Comparison of ENCODE assay signal across 19 cellular contexts in genomic region chr5:140135127-140135526, GRCh38. TPM values are rescaled to one million over a fixed set of nuclear protein-coding genes. Genes with fewer than 3 reads are reported as not detected.
DNase-seq lines count a peak whose midpoint lies in the region; ATAC-seq lines count a peak whose summit lies in the region.
"Had no signal": no experiment of that assay in that cellular context is flagged by ENCODE, and none has a peak within 500 bp of the region (broad histone marks: within the 10 kb centered on the region; RNA-seq: fewer than 3 reads in every experiment).

No MANE protein-coding gene starts in this region.

- no peak overlapping the region for H3K27ac Mint-ChIP-seq in activated T-helper 2 cell treated with anti-CD3 and anti-CD28 coated beads, Interferon-gamma antibody, Interleukin-2, Interleukin-4, amounts not matched to agents 10 μg/mL and 5 μg/mL and 100 μg/mL, durations not matched to agents 14 hours and 24 hours and 36 hours
- H3K27ac Mint-ChIP-seq: B cell; CD4-positive, alpha-beta T cell; CD8-positive, alpha-beta T cell had no signal

- DNase-seq in activated T-helper 2 cell treated with anti-CD3 and anti-CD28 coated beads, Interferon-gamma antibody, Interleukin-2, Interleukin-4, amounts not matched to agents 10 μg/mL and 5 μg/mL and 100 μg/mL, durations not matched to agents 14 hours and 24 hours and 36 hours (ENCODE audit: low spot score): peak; percentile 0
- DNase-seq in mesenteric fat pad (ENCODE audit: low spot score): peak; percentile 59
- no peak for DNase-seq in trophoblast cell
- DNase-seq in T-helper 2 cell: no peak
- no peak for DNase-seq in activated T-cell treated with anti-CD3 and anti-CD28 coated beads, Interleukin-2, amount 50 U/mL, for 48 hours
- no peak for DNase-seq in HCEC 1CT
- DNase-seq: AML-193; Caco-2; Calu3; CD4-positive, alpha-beta T cell; DMS79 treated with DMSO at 0.1 percent for 48 hours had no signal

- peak overlapping the region; percentile 77 for H3K4me2 ChIP-seq in BLaER1
- no peak overlapping the region for H3K4me2 ChIP-seq in trophoblast cell (ENCODE audit: low read length)
- H3K4me2 ChIP-seq: A549 had no signal

- H3K36me3 Mint-ChIP-seq in activated T-helper 2 cell treated with anti-CD3 and anti-CD28 coated beads, Interferon-gamma antibody, Interleukin-2, Interleukin-4, amounts not matched to agents 10 μg/mL and 5 μg/mL and 100 μg/mL, durations not matched to agents 14 hours and 24 hours and 36 hours (ENCODE audit: low read depth): no peaks in the 10 kb centered on the region
- H3K36me3 Mint-ChIP-seq: CD8-positive, alpha-beta T cell had no signal

- no peak overlapping the region for H2AFZ ChIP-seq in trophoblast cell (ENCODE audit: insufficient read depth, low read length, poor library complexity)

- H3K36me3 ChIP-seq in BLaER1 (no peaks in the 10 kb centered on the region), trophoblast cell (ENCODE audit: control insufficient read depth in 1 of 2, insufficient read depth in 2 of 2, low read length in 2 of 2) (no peaks in the 10 kb centered on the region)

- H3K9me3 ChIP-seq in BLaER1 (no peaks in the 10 kb centered on the region), trophoblast cell (ENCODE audit: insufficient read depth, low read depth, low read length) (no peaks in the 10 kb centered on the region)
- H3K9me3 ChIP-seq: A549, Caco-2 had no signal

- H3K79me1 ChIP-seq in trophoblast cell (ENCODE audit: low read length): no peaks in the 10 kb centered on the region

- H3K9ac ChIP-seq in BLaER1 (no peak overlapping the region), trophoblast cell (ENCODE audit: low read length) (peak overlapping the region; percentile 44)

- no peak for ATAC-seq in HG02678 (IDR thresholded peaks at IDR 0.05; ENCODE audit: unreplicated experiment)
- ATAC-seq: A549; CD8-positive, alpha-beta T cell; GM12878 had no signal

- H3K79me2 ChIP-seq in trophoblast cell (ENCODE audit: control insufficient read depth, insufficient read depth, low read length, poor library complexity): no peaks in the 10 kb centered on the region

- H3K4me1 Mint-ChIP-seq in activated T-helper 2 cell treated with anti-CD3 and anti-CD28 coated beads, Interferon-gamma antibody, Interleukin-2, Interleukin-4, amounts not matched to agents 10 μg/mL and 5 μg/mL and 100 μg/mL, durations not matched to agents 14 hours and 24 hours and 36 hours (ENCODE audit: low read depth): peaks cover 15% of the 10 kb centered on the region

- H3K4me3 ChIP-seq in BLaER1 (no peak overlapping the region), trophoblast cell (ENCODE audit: low read depth, low read length) (no peak overlapping the region)
- H3K4me3 ChIP-seq: A549, GM12878 had no signal

- H2BK5ac ChIP-seq in trophoblast cell (ENCODE audit: low read depth, low read length, poor library complexity): no peak overlapping the region

- intact Hi-C loops in activated T-helper 2 cell treated with anti-CD3 and anti-CD28 coated beads, Interferon-gamma antibody, Interleukin-2, Interleukin-4, amounts not matched to agents 10 μg/mL and 5 μg/mL and 100 μg/mL, durations not matched to agents 14 hours and 24 hours and 36 hours (cut with micrococcal nuclease): no loop called here

- H3K9me3 Mint-ChIP-seq in activated T-helper 2 cell treated with anti-CD3 and anti-CD28 coated beads, Interferon-gamma antibody, Interleukin-2, Interleukin-4, amounts not matched to agents 10 μg/mL and 5 μg/mL and 100 μg/mL, durations not matched to agents 14 hours and 24 hours and 36 hours: no peaks in the 10 kb centered on the region
- H3K9me3 Mint-ChIP-seq: CD4-positive, alpha-beta T cell; CD8-positive, alpha-beta T cell had no signal

- no peak overlapping the region for H4K8ac ChIP-seq in trophoblast cell (ENCODE audit: low read depth, low read length)

- no peak overlapping the region for H3K18ac ChIP-seq in trophoblast cell (ENCODE audit: low read length)

- peak overlapping the region; percentile 56 for H3K23ac ChIP-seq in trophoblast cell (ENCODE audit: low read length)

- no peak overlapping the region for H2AK5ac ChIP-seq in trophoblast cell (ENCODE audit: low read length)

- peaks cover 4% of the 10 kb centered on the region for H3K27me3 Mint-ChIP-seq in activated T-helper 2 cell treated with anti-CD3 and anti-CD28 coated beads, Interferon-gamma antibody, Interleukin-2, Interleukin-4, amounts not matched to agents 10 μg/mL and 5 μg/mL and 100 μg/mL, durations not matched to agents 14 hours and 24 hours and 36 hours (ENCODE audit: low read depth)
- H3K27me3 Mint-ChIP-seq: B cell; CD4-positive, alpha-beta T cell had no signal

- no peak overlapping the region for H2BK120ac ChIP-seq in trophoblast cell (ENCODE audit: insufficient read depth, low read length, poor library complexity)

- H3K14ac ChIP-seq in trophoblast cell (ENCODE audit: low read length): no peak overlapping the region

- no peak overlapping the region for H2BK12ac ChIP-seq in trophoblast cell (ENCODE audit: low read length)

- H3K27ac ChIP-seq in BLaER1 (no peak overlapping the region), trophoblast cell (ENCODE audit: low read depth, low read length) (no peak overlapping the region)
- H3K27ac ChIP-seq: 22Rv1, A549, C4-2B had no signal

- H3K4me3 Mint-ChIP-seq in activated T-helper 2 cell treated with anti-CD3 and anti-CD28 coated beads, Interferon-gamma antibody, Interleukin-2, Interleukin-4, amounts not matched to agents 10 μg/mL and 5 μg/mL and 100 μg/mL, durations not matched to agents 14 hours and 24 hours and 36 hours (ENCODE audit: low read depth): no peak overlapping the region
- H3K4me3 Mint-ChIP-seq: B cell; CD4-positive, alpha-beta T cell; CD8-positive, alpha-beta T cell had no signal

- H3K4me1 ChIP-seq in BLaER1 (peaks cover 77% of the 10 kb centered on the region), trophoblast cell (ENCODE audit: control insufficient read depth in 1 of 2, insufficient read depth in 2 of 2, low read length in 2 of 2) (no peaks in the 10 kb centered on the region)
- H3K4me1 ChIP-seq: Caco-2 had no signal

- H3K4ac ChIP-seq in trophoblast cell (ENCODE audit: low read depth, low read length): no peak overlapping the region

- H4K20me1 ChIP-seq in BLaER1: no peaks in the 10 kb centered on the region

- H4K91ac ChIP-seq in trophoblast cell (ENCODE audit: low read depth, low read length): no peak overlapping the region

- no peak overlapping the region for H4K12ac ChIP-seq in trophoblast cell (ENCODE audit: low read depth, low read length)

- H3K27me3 ChIP-seq in BLaER1: no peaks in the 10 kb centered on the region
- no peaks in the 10 kb centered on the region for H3K27me3 ChIP-seq in trophoblast cell (ENCODE audit: insufficient read depth, low read length)

RNA-seq across cellular contexts. Expression of gene IGIP, which starts 9.4 kb away (rescaled TPM):
- total RNA-seq in activated T-helper 2 cell treated with anti-CD3 and anti-CD28 coated beads, Interferon-gamma antibody, Interleukin-2, Interleukin-4, amounts not matched to agents 10 μg/mL and 5 μg/mL and 100 μg/mL, durations not matched to agents 14 hours and 24 hours and 36 hours: 2.2 and 2.3 TPM in 2 replicates
- 13.3 TPM for total RNA-seq in mesenteric fat pad
- polyA plus RNA-seq in trophoblast cell (2013): 0.51 and 0.53 TPM in 2 replicates

RNA-seq across cellular contexts. Expression of gene PURA, which starts 21.2 kb away (rescaled TPM):
- 10.8 and 11.0 TPM in 2 replicates for total RNA-seq in activated T-helper 2 cell treated with anti-CD3 and anti-CD28 coated beads, Interferon-gamma antibody, Interleukin-2, Interleukin-4, amounts not matched to agents 10 μg/mL and 5 μg/mL and 100 μg/mL, durations not matched to agents 14 hours and 24 hours and 36 hours
- total RNA-seq in mesenteric fat pad: 23.5 TPM
- polyA plus RNA-seq in trophoblast cell (2013): 3.4 TPM in 2 replicates

RNA-seq across cellular contexts. Expression of gene CYSTM1, which starts 39.9 kb away (rescaled TPM):
- 9.2 and 11.3 TPM in 2 replicates for total RNA-seq in activated T-helper 2 cell treated with anti-CD3 and anti-CD28 coated beads, Interferon-gamma antibody, Interleukin-2, Interleukin-4, amounts not matched to agents 10 μg/mL and 5 μg/mL and 100 μg/mL, durations not matched to agents 14 hours and 24 hours and 36 hours
- 104 TPM for total RNA-seq in mesenteric fat pad
- 16.4 and 16.5 TPM in 2 replicates for polyA plus RNA-seq in trophoblast cell (2013)

Comparison
In these comparisons a context has a peak if more than half of its experiments do, and no peak if none do; other contexts are left out.
1. DNase-seq: peak in activated T-helper 2 cell treated with anti-CD3 and anti-CD28 coated beads, Interferon-gamma antibody, Interleukin-2, Interleukin-4, amounts not matched to agents 10 μg/mL and 5 μg/mL and 100 μg/mL, durations not matched to agents 14 hours and 24 hours and 36 hours (single experiment) and mesenteric fat pad (single experiment); none in trophoblast cell (0 of 2), T-helper 2 cell (0 of 5), activated T-cell treated with anti-CD3 and anti-CD28 coated beads, Interleukin-2, amount 50 U/mL, for 48 hours (0 of 2) and HCEC 1CT (single experiment).